ENCODE assay signal across 31 cellular contexts in genomic region chr17:80331820-80332219, GRCh38.
DNase-seq lines count a peak whose midpoint lies in the region; ATAC-seq and TF ChIP-seq lines count a peak whose summit lies in the region.
"Had no signal": no experiment of that assay in that cellular context is flagged by ENCODE, and none has a peak within 500 bp of the region (broad histone marks: within the 10 kb centered on the region; RNA-seq: fewer than 3 reads in every experiment).

No MANE protein-coding gene starts in this region.

- H3K9me3 ChIP-seq in right cardiac atrium (ENCODE audit: control insufficient read depth, low read length) (no peaks in the 10 kb centered on the region), T-helper 17 cell (ENCODE audit: control insufficient read depth, low read length, poor library complexity, severe bottlenecking) (no peaks in the 10 kb centered on the region), upper lobe of right lung (no peaks in the 10 kb centered on the region)
- H3K9me3 ChIP-seq: esophagus squamous epithelium had no signal

- H3K4me1 ChIP-seq in right cardiac atrium (ENCODE audit: control insufficient read depth, insufficient read depth, low read length) (no peaks in the 10 kb centered on the region), upper lobe of right lung (no peaks in the 10 kb centered on the region)
- H3K4me1 ChIP-seq: esophagus squamous epithelium, foreskin keratinocyte had no signal

- H3K4me1 Mint-ChIP-seq in T-helper 17 cell: peaks cover 14% of the 10 kb centered on the region
- no peaks in the 10 kb centered on the region for H3K4me1 Mint-ChIP-seq in memory B cell
- H3K4me1 Mint-ChIP-seq: brain, GM23338, WTC11 had no signal

- intact Hi-C loops in cardiac septum (cut with DNase I) (no loop called here), right cardiac atrium (cut with DNase I) (no loop called here), upper lobe of right lung (cut with DNase I) (no loop called here)

- peaks cover 13% of the 10 kb centered on the region for H3K36me3 Mint-ChIP-seq in T-helper 17 cell (ENCODE audit: low read depth)
- H3K36me3 Mint-ChIP-seq in memory B cell: peaks cover 50% of the 10 kb centered on the region

- DNase-seq in cardiac septum (ENCODE audit: low spot score) (peak; percentile 31), right cardiac atrium (no peak), T-helper 17 cell (no peak), memory B cell (ENCODE audit: low spot score in 2 of 2) (no peak), upper lobe of right lung (peak; percentile 4), HCEC 1CT (no peak)
- DNase-seq: activated CD4-positive, alpha-beta T cell treated with anti-CD3 and anti-CD28 coated beads, Interleukin-2, amount 10 ng/mL, durations not matched to agents 7 days and 5 days; activated gamma-delta T cell; amniotic stem cell; C1 segment of cervical spinal cord; DMS79; dorsolateral prefrontal cortex; esophagus squamous epithelium; foreskin keratinocyte; head of caudate nucleus; KBM-7; left ventricle myocardium superior; NCI-H1092 treated with DMSO at 0.1 percent for 48 hours; NCI-H187; NCI-H446 treated with DMSO at 0.1 percent for 48 hours; NCI-H774; occipital lobe; stimulated activated CD4-positive, alpha-beta T cell treated with anti-CD3 and anti-CD28 coated beads, Interleukin-15, amount 100 ng/mL, for 24 hours; stimulated activated CD4-positive, alpha-beta T cell treated with anti-CD3 and anti-CD28 coated beads, Interleukin-4, amount 100 ng/mL, for 4 hours; SW 1271 had no signal

- H3K9me3 Mint-ChIP-seq in memory B cell: no peaks in the 10 kb centered on the region
- H3K9me3 Mint-ChIP-seq: activated CD4-positive, alpha-beta T cell treated with anti-CD3 and anti-CD28 coated beads, Interleukin-2, amount 10 ng/mL, durations not matched to agents 7 days and 5 days; brain; GM23338; type B pancreatic cell; WTC11 had no signal

- H3K27ac ChIP-seq in right cardiac atrium (ENCODE audit: low read length): no peak overlapping the region
- no peak overlapping the region for H3K27ac ChIP-seq in upper lobe of right lung
- H3K27ac ChIP-seq: dorsolateral prefrontal cortex, esophagus squamous epithelium, foreskin keratinocyte, HL-60 had no signal

- TF ChIP-seq CTCF in upper lobe of right lung (IDR thresholded peaks at IDR 0.05): no peak

- H3K27me3 Mint-ChIP-seq in T-helper 17 cell (no peaks in the 10 kb centered on the region), memory B cell (no peaks in the 10 kb centered on the region)
- H3K27me3 Mint-ChIP-seq: activated CD4-positive, alpha-beta T cell treated with anti-CD3 and anti-CD28 coated beads, Interleukin-2, amount 10 ng/mL, durations not matched to agents 7 days and 5 days; type B pancreatic cell had no signal

- peak overlapping the region; percentile 79 for H3K27ac Mint-ChIP-seq in T-helper 17 cell
- H3K27ac Mint-ChIP-seq in memory B cell: peak overlapping the region; percentile 42
- H3K27ac Mint-ChIP-seq: activated CD4-positive, alpha-beta T cell treated with anti-CD3 and anti-CD28 coated beads, Interleukin-2, amount 10 ng/mL, durations not matched to agents 7 days and 5 days; GM23338; type B pancreatic cell; WTC11 had no signal

- WGBS in right cardiac atrium: 92% methylated on average over 10 of the region's 10 CpGs

- H3K4me3 ChIP-seq in right cardiac atrium (ENCODE audit: low read length): no peak overlapping the region
- H3K4me3 ChIP-seq in upper lobe of right lung: no peak overlapping the region
- H3K4me3 ChIP-seq: dorsolateral prefrontal cortex, esophagus squamous epithelium, GM23338 had no signal

- H3K27me3 ChIP-seq in right cardiac atrium (ENCODE audit: control insufficient read depth, insufficient read depth) (no peaks in the 10 kb centered on the region), upper lobe of right lung (no peaks in the 10 kb centered on the region)
- H3K27me3 ChIP-seq: dorsolateral prefrontal cortex, esophagus squamous epithelium, foreskin keratinocyte had no signal

- no peak for ATAC-seq in right cardiac atrium
- no peak for ATAC-seq in T-helper 17 cell
- no peak for ATAC-seq in memory B cell (ENCODE audit: low read depth)
- ATAC-seq in upper lobe of right lung: no peak
- no peak for ATAC-seq in HG03095 (IDR thresholded peaks at IDR 0.05; ENCODE audit: unreplicated experiment)
- ATAC-seq: foreskin keratinocyte, GM23338, left ventricle myocardium superior, WTC11 had no signal

- no peak overlapping the region for H3K4me3 Mint-ChIP-seq in T-helper 17 cell
- H3K4me3 Mint-ChIP-seq in memory B cell: no peak overlapping the region
- H3K4me3 Mint-ChIP-seq: activated CD4-positive, alpha-beta T cell treated with anti-CD3 and anti-CD28 coated beads, Interleukin-2, amount 10 ng/mL, durations not matched to agents 7 days and 5 days; brain; GM23338; type B pancreatic cell; WTC11 had no signal

- peaks cover 98% of the 10 kb centered on the region for H3K36me3 ChIP-seq in upper lobe of right lung

Comparison
In these comparisons a context has a peak if more than half of its experiments do, and no peak if none do; other contexts are left out.
1. DNase-seq: peak in cardiac septum (single experiment) and upper lobe of right lung (single experiment); none in right cardiac atrium (0 of 3), T-helper 17 cell (0 of 3), memory B cell (0 of 2) and HCEC 1CT (single experiment).